8 cellular contexts compared by ENCODE assay signal in the genomic region with DNA sequence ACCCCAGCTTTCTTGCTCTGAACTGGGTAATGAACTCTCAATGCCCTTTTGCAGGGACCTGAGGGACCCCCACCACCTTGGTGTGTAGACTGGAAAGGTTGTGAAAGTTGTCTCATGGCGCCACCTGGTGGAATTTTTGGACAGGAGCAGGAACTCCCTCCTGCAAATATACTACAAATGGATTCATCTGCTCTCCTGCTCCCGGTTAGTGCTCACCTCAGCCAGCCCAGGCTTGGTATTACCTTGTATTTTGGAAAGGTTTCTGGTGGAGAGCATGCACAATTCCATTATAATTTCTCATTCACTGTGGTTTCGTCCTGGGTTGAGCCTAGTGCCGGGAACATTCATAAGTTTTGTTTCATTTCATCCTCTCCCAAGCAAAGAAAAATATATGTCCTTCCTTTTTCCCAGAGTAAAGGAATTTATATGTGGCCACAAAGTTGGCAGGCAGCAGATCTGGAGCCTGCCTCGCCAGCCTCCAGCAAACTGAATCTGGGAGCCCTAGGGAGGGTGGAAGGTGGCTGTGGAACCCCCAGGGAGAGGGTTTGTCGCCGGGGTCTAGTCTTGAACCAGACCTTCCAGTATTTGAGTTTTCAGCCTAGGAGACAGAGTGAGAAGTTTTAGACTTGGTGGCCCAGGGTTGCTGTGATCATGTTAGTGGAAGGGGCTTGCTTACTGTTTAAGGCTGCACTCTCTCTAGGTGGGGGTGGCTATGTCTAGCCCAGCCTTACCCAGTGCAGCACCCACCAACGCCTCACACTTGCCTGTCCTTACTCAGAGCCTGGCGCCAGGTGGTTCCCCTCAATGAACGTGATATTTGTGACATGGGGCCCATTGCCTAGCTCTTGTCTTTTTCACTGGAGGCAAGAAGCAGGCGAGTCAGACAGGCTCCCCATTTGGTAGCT. TPM values are rescaled to one million over a fixed set of nuclear protein-coding genes. Genes with fewer than 3 reads are reported as not detected.
A peak's percentile ranks its signal among the peaks of the same experiment; 100 is the strongest.
DNase-seq lines count a peak whose midpoint lies in the region; ATAC-seq, FAIRE-seq and TF ChIP-seq lines count a peak whose summit lies in the region.

No MANE protein-coding gene starts in this region.

- peak; percentile 93 for TF ChIP-seq RAD21 in A549 (conservative IDR thresholded peaks at IDR 0.05 in 1 of 2, IDR thresholded peaks at IDR 0.05 in 1 of 2)

- POLR2A ChIA-PET in A549 (lab: Yijun Ruan, JAX): interaction anchor here (0.6 kb wide), 2 partner anchors 237 to 531 kb away, joined by 4 to 10 read pairs; a partner anchor contains a TSS

- FAIRE-seq in A549 (lab: Jason Lieb, UNC): no peak

- peak; percentile 73 to 80 for DNase-seq in A549 (ENCODE audit: low read depth in 1 of 2, low spot score in 1 of 2)
- DNase-seq in NCI-H82 (lab: John Stamatoyannopoulos, UW): peak; percentile 76
- DNase-seq in activated CD8-positive, alpha-beta memory T cell treated with anti-CD3 and anti-CD28 coated beads, Interleukin-2, amount 50 U/mL, for 1 hour (ENCODE audit: extremely low read depth): peak; percentile 37
- DNase-seq in epithelial cell of prostate (ENCODE audit: low read depth, low spot score): peak; percentile 5
- peak in 2 of 3 donors; percentile 59 to 82 for DNase-seq in mucosa of descending colon
- DNase-seq in stimulated activated CD8-positive, alpha-beta memory T cell treated with anti-CD3 and anti-CD28 coated beads, Interleukin-4, amount 100 ng/mL, for 4 hours (ENCODE audit: low read depth in 2 of 2, low spot score in 1 of 2): peak; percentile 32 to 55

- H3K9me3 ChIP-seq in A549 (no peaks in the 10 kb centered on the region), mucosa of descending colon (no peaks in the 10 kb centered on the region)

- ATAC-seq in A549 (peak; percentile 58 to 84), mucosa of descending colon (peak; percentile 61), GM21515 (IDR thresholded peaks at IDR 0.05; ENCODE audit: unreplicated experiment) (no peak)

- TF ChIP-seq CTCF in A549 (IDR thresholded peaks at IDR 0.05): peak; percentile 95
- peak; percentile 68 for TF ChIP-seq CTCF in GM12875 (IDR thresholded peaks at IDR 0.05; ENCODE audit: borderline replicate concordance, insufficient read depth, low read depth, low read length)
- TF ChIP-seq CTCF in mucosa of descending colon (IDR thresholded peaks at IDR 0.05): peak; percentile 75

- H3K4me1 ChIP-seq in A549: no peaks in the 10 kb centered on the region
- no peaks in the 10 kb centered on the region for H3K4me1 ChIP-seq in mucosa of descending colon (ENCODE audit: low read depth)

- H3K36me3 ChIP-seq in mucosa of descending colon (ENCODE audit: low read depth): no peaks in the 10 kb centered on the region

- H3K27ac ChIP-seq in A549 (no peak overlapping the region), epithelial cell of prostate (no peak overlapping the region)

- WGBS in A549 (ENCODE audit: missing lambda C conversion rate): 35% methylated on average over 11 of the region's 11 CpGs

- TF ChIP-seq EP300 in A549 (IDR thresholded peaks at IDR 0.05): no peak

- no peak overlapping the region for H3K4me3 ChIP-seq in A549
- no peak overlapping the region for H3K4me3 ChIP-seq in GM12875 (ENCODE audit: low read depth, low read length)
- no peak overlapping the region for H3K4me3 ChIP-seq in mucosa of descending colon

- intact Hi-C loops in mucosa of descending colon (cut with DNase I, micrococcal nuclease): loop anchor here (2.0 to 5.0 kb wide), 4 partner anchors 78 to 278 kb away; no protein-coding TSS in a partner anchor

- no peak overlapping the region for H3K4me2 ChIP-seq in A549

- no peak for TF ChIP-seq POLR2A in A549 (IDR thresholded peaks at IDR 0.05; ENCODE audit: low read length)

- CTCF ChIA-PET in A549 (lab: Yijun Ruan, JAX): interaction anchor here (0.6 to 16.8 kb wide), 40 partner anchors 8 to 735 kb away, joined by 3 to 385 read pairs (median 4); a partner anchor contains a TSS

TF ChIP-seq in A549, 52 proteins besides CTCF, POLR2A, EP300 and RAD21:
- peak; percentile 86 for TF ChIP-seq SMC3 (IDR thresholded peaks at IDR 0.05)
- TF ChIP-seq, protein P1, sequence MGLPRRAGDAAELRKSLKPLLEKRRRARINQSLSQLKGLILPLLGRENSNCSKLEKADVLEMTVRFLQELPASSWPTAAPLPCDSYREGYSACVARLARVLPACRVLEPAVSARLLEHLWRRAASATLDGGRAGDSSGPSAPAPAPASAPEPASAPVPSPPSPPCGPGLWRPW (IDR thresholded peaks at IDR 0.05): no peak

RNA-seq across cellular contexts. Expression of a gene that starts 9.5 kb away (rescaled TPM):
- polyA plus RNA-seq in A549 (2011; rRNA removed) (17.8 and 22.8 TPM in 2 replicates), A549 (2017; fragmentation: RNase III; extraction: RNeasy Plus Mini Kit Qiagen cat#74134 plus additional on column Dnase treatment) (22.0 to 24.5 TPM (median 23.8 TPM) in 3 replicates)
- polyA plus RNA-seq in A549 (2012; cell fraction: cytosol; rRNA removed): 31.6 and 32.0 TPM in 2 replicates
- 25.5 and 30.3 TPM in 2 replicates for polyA plus RNA-seq in A549 (2012; cell fraction: nucleus; rRNA removed)
- polyA minus RNA-seq in A549 (2011; rRNA and poly(A)+ RNA removed): 7.5 and 7.7 TPM in 2 replicates
- 1 to 10 TPM; 2.2 to 3.7 (median 3.5) TPM for total RNA-seq in mucosa of descending colon

Comparison
In these comparisons a context has a peak if more than half of its experiments do, and no peak if none do; other contexts are left out.
1. DNase-seq: peak in every context shown above with its lines; median percentile 76 in A549; 76 in NCI-H82; 70 in mucosa of descending colon; 44 in stimulated activated CD8-positive, alpha-beta memory T cell treated with anti-CD3 and anti-CD28 coated beads, Interleukin-4, amount 100 ng/mL, for 4 hours; 37 in activated CD8-positive, alpha-beta memory T cell treated with anti-CD3 and anti-CD28 coated beads, Interleukin-2, amount 50 U/mL, for 1 hour; 5 in epithelial cell of prostate.